ENCODE assay signal across 1 cellular context in the genomic region with DNA sequence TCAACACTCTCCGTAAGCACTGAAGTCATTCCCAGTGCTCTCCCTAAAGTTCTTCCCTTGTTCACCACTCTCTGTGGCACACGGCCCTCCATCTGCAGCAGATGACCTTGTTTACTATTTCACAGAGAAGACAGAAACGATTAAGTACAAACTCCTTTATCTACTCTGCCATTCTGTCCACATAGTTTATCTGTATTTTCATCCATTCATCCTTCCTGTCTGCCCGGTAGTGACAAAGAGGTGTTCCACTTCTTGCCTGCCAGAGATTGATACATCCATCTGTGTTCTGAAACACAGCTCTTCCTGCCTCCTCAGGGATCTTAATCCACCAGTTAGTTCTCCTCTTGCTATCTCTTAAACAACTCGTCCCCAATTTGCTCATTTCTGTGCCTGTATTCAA.
TF ChIP-seq lines count a peak whose summit lies in the region.

No MANE protein-coding gene starts in this region.

TF ChIP-seq in K562, 482 proteins besides CTCF, POLR2A, EP300 and RAD21 (continued from another document):
- no peak for TF ChIP-seq OTX1 (CRISPR knock-in tag; IDR thresholded peaks at IDR 0.05)
